24 cellular contexts compared by ENCODE assay signal in the genomic region with DNA sequence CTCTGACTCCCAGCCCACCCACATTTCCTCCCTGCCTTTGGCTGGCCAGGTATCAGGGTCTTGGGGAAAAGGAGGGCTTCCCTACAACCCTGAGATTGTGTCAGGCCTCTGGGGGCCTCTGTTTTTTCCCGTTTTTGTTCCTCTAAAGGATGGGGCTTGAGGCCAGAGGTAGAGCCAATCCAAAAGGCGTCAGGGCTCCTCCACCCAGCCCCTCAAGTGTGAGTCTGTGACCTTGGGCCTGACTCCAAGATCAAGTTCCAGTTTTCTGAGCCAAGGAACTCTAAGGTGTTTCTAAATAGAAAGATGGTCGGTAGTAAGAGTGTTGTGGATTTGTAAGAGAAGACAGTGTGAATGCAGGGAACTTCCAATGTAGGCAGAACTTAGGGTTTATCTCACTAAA.
"Had no signal": no experiment of that assay in that cellular context is flagged by ENCODE, and none has a peak within 500 bp of the region (broad histone marks: within the 10 kb centered on the region; RNA-seq: fewer than 3 reads in every experiment).

No MANE protein-coding gene starts in this region.

- H3K27ac Mint-ChIP-seq: activated CD4-positive, alpha-beta T cell treated with anti-CD3 and anti-CD28 coated beads, Interleukin-2, amount 10 ng/mL, durations not matched to agents 7 days and 5 days; activated naive CD4-positive, alpha-beta T cell treated with anti-CD3 and anti-CD28 coated beads, Interleukin-2, amount 50 U/mL, for 24 hours; activated T-helper 1 cell treated with anti-CD3 and anti-CD28 coated beads, Interleukin-12 subunit alpha, Interleukin-12 subunit beta, Interleukin-2, Interleukin-4 antibody, amounts not matched to agents 30 ng/mL and 10 ng/mL and 1 ng/mL, durations not matched to agents 14 hours and 24 hours and 36 hours; neural progenitor cell; stimulated activated naive CD8-positive, alpha-beta T cell treated with anti-CD3 and anti-CD28 coated beads, Interleukin-15, amount 100 ng/mL, for 72 hours; T-helper 2 cell treated with Interferon-gamma antibody and Interleukin-4, amounts not matched to agents 5 μg/mL and 100 μg/mL, for 36 hours had no signal

- H3K4me3 ChIP-seq: lung, neural progenitor cell, prostate gland, right atrium auricular region, suprapubic skin, transverse colon, uterus had no signal

- H3K4me3 Mint-ChIP-seq: activated CD4-positive, alpha-beta T cell treated with anti-CD3 and anti-CD28 coated beads, Interleukin-2, amount 10 ng/mL, durations not matched to agents 7 days and 5 days; activated CD8-positive, alpha-beta T cell treated with anti-CD3 and anti-CD28 coated beads, Interleukin-2, amount 10 ng/mL, durations not matched to agents 7 days and 5 days; activated naive CD4-positive, alpha-beta T cell treated with anti-CD3 and anti-CD28 coated beads, Interleukin-2, amount 50 U/mL, for 24 hours; activated T-helper 1 cell treated with anti-CD3 and anti-CD28 coated beads, Interleukin-12 subunit alpha, Interleukin-12 subunit beta, Interleukin-2, Interleukin-4 antibody, amounts not matched to agents 30 ng/mL and 10 ng/mL and 1 ng/mL, durations not matched to agents 14 hours and 24 hours and 36 hours; naive thymus-derived CD8-positive, alpha-beta T cell; neural progenitor cell; stimulated activated naive CD8-positive, alpha-beta T cell treated with anti-CD3 and anti-CD28 coated beads, Interleukin-15, amount 100 ng/mL, for 72 hours; T-helper 2 cell treated with Interferon-gamma antibody and Interleukin-4, amounts not matched to agents 5 μg/mL and 100 μg/mL, for 36 hours had no signal

- DNase-seq: activated CD4-positive, alpha-beta T cell treated with anti-CD3 and anti-CD28 coated beads, Interleukin-2, amount 10 ng/mL, durations not matched to agents 7 days and 5 days; activated CD4-positive, CD25-positive, alpha-beta regulatory T cell treated with anti-CD3 and anti-CD28 coated beads, Interleukin-2, amount 50 U/mL, for 72 hours; activated CD8-positive, alpha-beta T cell treated with anti-CD3 and anti-CD28 coated beads, Interleukin-2, amount 10 ng/mL, durations not matched to agents 7 days and 5 days; activated gamma-delta T cell treated with Interleukin-2 at 50 U/mL for 16 hours; aorta; brain microvascular endothelial cell; central memory CD4-positive, alpha-beta T cell; effector memory CD4-positive, alpha-beta T cell; foreskin melanocyte; left colon; naive thymus-derived CD8-positive, alpha-beta T cell; stimulated activated CD4-positive, alpha-beta T cell treated with anti-CD3 and anti-CD28 coated beads, Interleukin-12 subunit alpha, Interleukin-12 subunit beta, amount 100 ng/mL, for 4 hours; stimulated activated naive CD8-positive, alpha-beta T cell treated with anti-CD3 and anti-CD28 coated beads, Interleukin-15, amount 100 ng/mL, for 72 hours; transverse colon; uterus; WERI-Rb-1 had no signal

- H3K9ac ChIP-seq: neural progenitor cell had no signal

- H3K9me3 ChIP-seq: prostate gland, right atrium auricular region, suprapubic skin, transverse colon, uterus had no signal

- H3K27me3 ChIP-seq: brain microvascular endothelial cell, right atrium auricular region, suprapubic skin, transverse colon, uterus had no signal

- H3K27me3 Mint-ChIP-seq: activated CD4-positive, alpha-beta T cell treated with anti-CD3 and anti-CD28 coated beads, Interleukin-2, amount 10 ng/mL, durations not matched to agents 7 days and 5 days; activated naive CD4-positive, alpha-beta T cell treated with anti-CD3 and anti-CD28 coated beads, Interleukin-2, amount 50 U/mL, for 24 hours; naive thymus-derived CD8-positive, alpha-beta T cell; stimulated activated naive CD8-positive, alpha-beta T cell treated with anti-CD3 and anti-CD28 coated beads, Interleukin-15, amount 100 ng/mL, for 72 hours had no signal

- H3K9me3 Mint-ChIP-seq: activated CD4-positive, alpha-beta T cell treated with anti-CD3 and anti-CD28 coated beads, Interleukin-2, amount 10 ng/mL, durations not matched to agents 7 days and 5 days; activated naive CD4-positive, alpha-beta T cell treated with anti-CD3 and anti-CD28 coated beads, Interleukin-2, amount 50 U/mL, for 24 hours; activated T-helper 1 cell treated with anti-CD3 and anti-CD28 coated beads, Interleukin-12 subunit alpha, Interleukin-12 subunit beta, Interleukin-2, Interleukin-4 antibody, amounts not matched to agents 30 ng/mL and 10 ng/mL and 1 ng/mL, durations not matched to agents 14 hours and 24 hours and 36 hours; naive thymus-derived CD8-positive, alpha-beta T cell; neural progenitor cell; stimulated activated naive CD8-positive, alpha-beta T cell treated with anti-CD3 and anti-CD28 coated beads, Interleukin-15, amount 100 ng/mL, for 72 hours; T-helper 2 cell treated with Interferon-gamma antibody and Interleukin-4, amounts not matched to agents 5 μg/mL and 100 μg/mL, for 36 hours had no signal

- H3K36me3 Mint-ChIP-seq: activated naive CD4-positive, alpha-beta T cell treated with anti-CD3 and anti-CD28 coated beads, Interleukin-2, amount 50 U/mL, for 24 hours; naive thymus-derived CD8-positive, alpha-beta T cell had no signal

- H3K27ac ChIP-seq: brain microvascular endothelial cell, neural progenitor cell, prostate gland, right atrium auricular region, suprapubic skin, transverse colon, uterus, WERI-Rb-1 had no signal

- H2AFZ ChIP-seq: neural progenitor cell had no signal

- H3K4me2 ChIP-seq: neural progenitor cell had no signal

- H3K36me3 ChIP-seq: brain microvascular endothelial cell, neural progenitor cell, prostate gland, right atrium auricular region, suprapubic skin, transverse colon, uterus, WERI-Rb-1 had no signal

- H3K4me1 ChIP-seq: uterus had no signal
